ENCODE assay signal across 8 cellular contexts in the genomic region with DNA sequence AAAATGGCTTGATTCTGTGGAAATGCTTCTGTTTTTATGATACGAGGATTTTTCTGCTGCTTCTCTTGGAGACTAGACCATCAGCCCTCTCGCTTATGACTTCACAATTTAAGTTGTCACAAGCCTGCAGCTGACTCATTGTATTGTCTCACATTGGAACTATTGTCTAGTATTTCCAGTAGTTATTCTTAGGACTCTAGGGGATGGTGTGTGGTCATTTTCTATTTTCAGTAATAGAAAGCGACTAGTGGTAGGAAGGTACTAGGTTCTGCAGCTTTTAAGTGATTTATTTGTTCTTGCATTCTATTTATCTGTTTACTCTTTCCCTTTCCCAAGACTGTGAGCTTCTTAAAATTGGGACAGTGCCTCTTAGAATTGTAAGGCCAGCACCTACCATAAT.
DNase-seq lines count a peak whose midpoint lies in the region; ATAC-seq and TF ChIP-seq lines count a peak whose summit lies in the region.
"Had no signal": no experiment of that assay in that cellular context is flagged by ENCODE, and none has a peak within 500 bp of the region (broad histone marks: within the 10 kb centered on the region; RNA-seq: fewer than 3 reads in every experiment).

No MANE protein-coding gene starts in this region.

- no peak overlapping the region for H3K4me3 Mint-ChIP-seq in HFFc6
- H3K4me3 Mint-ChIP-seq: T-helper 1 cell treated with Interleukin-12 subunit alpha and Interleukin-12 subunit beta and Interleukin-4 antibody, amounts not matched to agents 30 μg/mL and 1 μg/mL, for 36 hours had no signal

- H3K27me3 Mint-ChIP-seq in HFFc6 (ENCODE audit: insufficient read depth), result peaks cover 3% of the 10 kb centered on the region; the same call in 1 of the 2 replicates

- peak; percentile 87 for ATAC-seq in thoracic aorta (ENCODE audit: insufficient number of reproducible peaks, low FRiP score, low read depth)

- no peak; the same call in 1 of the 2 replicates for TF ChIP-seq CTCF in HFFc6 (IDR thresholded peaks at IDR 0.05)
- TF ChIP-seq CTCF in brain microvascular endothelial cell (IDR thresholded peaks at IDR 0.05; ENCODE audit: low read depth, low read length, missing control alignments), result no peak
- peak; percentile 41 for TF ChIP-seq CTCF in thoracic aorta (IDR thresholded peaks at IDR 0.05)

- H3K4me3 ChIP-seq in brain microvascular endothelial cell (ENCODE audit: low read depth, low read length) (no peak overlapping the region), thoracic aorta (peak overlapping the region; percentile 33)

- in situ Hi-C loops in brain microvascular endothelial cell (cut with HindIII; ENCODE audit: low pct_ligation_motif_present, low sequenced_read_pairs), result no loop called here

- no peaks in the 10 kb centered on the region for H3K27me3 ChIP-seq in brain microvascular endothelial cell (replicated peaks)
- no peaks in the 10 kb centered on the region for H3K27me3 ChIP-seq in thoracic aorta (replicated peaks; ENCODE audit: insufficient read depth)

- H3K9me3 Mint-ChIP-seq in HFFc6, result no peaks in the 10 kb centered on the region
- H3K9me3 Mint-ChIP-seq: T-helper 1 cell treated with Interleukin-12 subunit alpha and Interleukin-12 subunit beta and Interleukin-4 antibody, amounts not matched to agents 30 μg/mL and 1 μg/mL, for 36 hours had no signal

- H3K36me3 Mint-ChIP-seq in HFFc6 (ENCODE audit: low read depth), result peaks cover 46% of the 10 kb centered on the region

- H3K27ac Mint-ChIP-seq in HFFc6, result peak overlapping the region; percentile 69
- H3K27ac Mint-ChIP-seq: T-helper 1 cell treated with Interleukin-12 subunit alpha and Interleukin-12 subunit beta and Interleukin-4 antibody, amounts not matched to agents 30 μg/mL and 1 μg/mL, for 36 hours had no signal

- H3K36me3 ChIP-seq in brain microvascular endothelial cell (replicated peaks) (peaks cover 39% of the 10 kb centered on the region), thoracic aorta (peaks cover 14% of the 10 kb centered on the region)

- DNase-seq in HFFc6 (peak; percentile 82), brain microvascular endothelial cell (peak; percentile 90), hepatic stellate cell (ENCODE audit: low spot score) (peak; percentile 45), thoracic aorta (ENCODE audit: low spot score) (no peak), NCI-H82 treated with DMSO at 0.1 percent for 48 hours (lab: John Stamatoyannopoulos, UW; ENCODE audit: unreplicated experiment) (no peak), GM19238 (ENCODE audit: insufficient read length, low spot score) (no peak)
- DNase-seq in activated CD4-positive, CD25-positive, alpha-beta regulatory T cell treated with anti-CD3 and anti-CD28 coated beads, Interleukin-2, amount 50 U/mL, for 72 hours, result no peak

- peaks cover 48 to 77% of the 10 kb centered on the region in 2 donors for H3K4me1 ChIP-seq in thoracic aorta (ENCODE audit: control insufficient read depth in 1 of 2, low read depth in 2 of 2)

- peaks cover 60% of the 10 kb centered on the region for H3K4me1 Mint-ChIP-seq in HFFc6 (ENCODE audit: low read depth)

- peak overlapping the region; percentile 54 for H3K27ac ChIP-seq in brain microvascular endothelial cell
- peak overlapping the region; percentile 74 to 90 for H3K27ac ChIP-seq in thoracic aorta

- no peaks in the 10 kb centered on the region for H3K9me3 ChIP-seq in thoracic aorta

Comparison
In these comparisons a context has a peak if more than half of its experiments do, and no peak if none do; other contexts are left out.
1. DNase-seq: peak in HFFc6 (single experiment), brain microvascular endothelial cell (single experiment) and hepatic stellate cell (single experiment); none in thoracic aorta (single experiment), activated CD4-positive, CD25-positive, alpha-beta regulatory T cell treated with anti-CD3 and anti-CD28 coated beads, Interleukin-2, amount 50 U/mL, for 72 hours (single experiment), NCI-H82 treated with DMSO at 0.1 percent for 48 hours (single experiment) and GM19238 (single experiment).